Comparison of ENCODE assay signal across 8 cellular contexts in the genomic region with DNA sequence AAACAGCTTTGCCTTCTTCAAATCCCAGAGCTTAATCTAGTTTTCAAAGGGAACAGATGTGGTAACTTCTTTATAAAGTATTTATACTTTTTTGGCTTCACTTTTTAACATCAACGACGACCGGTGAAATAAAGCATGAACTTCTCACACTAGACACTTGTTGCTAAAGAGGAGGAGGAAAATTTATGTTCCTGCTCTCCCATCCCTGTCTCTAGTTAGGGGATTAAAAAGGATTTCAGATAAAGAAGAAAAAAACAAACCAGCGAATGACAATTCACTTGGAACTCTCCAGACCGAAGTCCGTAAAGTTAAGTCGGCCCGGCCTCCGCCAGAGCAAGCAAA. TPM values are rescaled to one million over a fixed set of nuclear protein-coding genes. Genes with fewer than 3 reads are reported as not detected.
DNase-seq lines count a peak whose midpoint lies in the region; ATAC-seq lines count a peak whose summit lies in the region.

No MANE protein-coding gene starts in this region.

- DNase-seq in stimulated activated naive CD8-positive, alpha-beta T cell treated with anti-CD3 and anti-CD28 coated beads, Interleukin-15, Interleukin-2, amounts not matched to agents 100 U/mL and 50 U/mL, for 24 hours: no peak
- peak; percentile 15 for DNase-seq in cerebellum (ENCODE audit: low spot score)
- DNase-seq in NCI-H446 treated with DMSO at 0.1 percent for 48 hours (lab: John Stamatoyannopoulos, UW): no peak
- no peak for DNase-seq in NCI-H1105 (lab: John Stamatoyannopoulos, UW)
- no peak for DNase-seq in activated CD4-positive, alpha-beta T cell treated with anti-CD3 and anti-CD28 coated beads, Interleukin-2, amount 50 U/mL, for 48 hours

- H3K27ac ChIP-seq in mucosa of rectum (ENCODE audit: low read depth in 2 of 2, low read length in 2 of 2): peak overlapping the region; percentile 74 to 81

- ATAC-seq in stimulated activated naive CD8-positive, alpha-beta T cell treated with anti-CD3 and anti-CD28 coated beads, Interleukin-15, Interleukin-2, amounts not matched to agents 100 U/mL and 50 U/mL, for 24 hours: no peak
- no peak for ATAC-seq in GM18511 (IDR thresholded peaks at IDR 0.05; ENCODE audit: unreplicated experiment)

- H3K9ac ChIP-seq in mucosa of rectum (ENCODE audit: low read depth in 1 of 2, low read length in 2 of 2): peak overlapping the region; percentile 54 to 73

- no peaks in the 10 kb centered on the region for H3K27me3 ChIP-seq in mucosa of rectum (ENCODE audit: control insufficient read depth in 2 of 2, insufficient read depth in 2 of 2, low read length in 2 of 2)

- no peaks in the 10 kb centered on the region for H3K36me3 ChIP-seq in mucosa of rectum (ENCODE audit: control insufficient read depth in 2 of 2, insufficient read depth in 2 of 2, low read length in 2 of 2)

- H3K9me3 ChIP-seq in mucosa of rectum (ENCODE audit: control insufficient read depth in 2 of 2, low read length in 2 of 2): no peaks in the 10 kb centered on the region

- peak overlapping the region; percentile 78 for H3K27ac Mint-ChIP-seq in stimulated activated naive CD8-positive, alpha-beta T cell treated with anti-CD3 and anti-CD28 coated beads, Interleukin-15, Interleukin-2, amounts not matched to agents 100 ng/mL and 50 ng/mL, for 24 hours

- peak overlapping the region; percentile 90 for H3K4me3 Mint-ChIP-seq in stimulated activated naive CD8-positive, alpha-beta T cell treated with anti-CD3 and anti-CD28 coated beads, Interleukin-15, Interleukin-2, amounts not matched to agents 100 ng/mL and 50 ng/mL, for 24 hours

- peak overlapping the region; percentile 78 to 89 for H3K4me3 ChIP-seq in mucosa of rectum (ENCODE audit: low read length in 2 of 2)

- peaks cover 0 to 3% of the 10 kb centered on the region in 2 donors for H3K4me1 ChIP-seq in mucosa of rectum (ENCODE audit: control insufficient read depth in 2 of 2, insufficient read depth in 2 of 2, low read length in 2 of 2)

- peaks cover 18% of the 10 kb centered on the region for H3K36me3 Mint-ChIP-seq in stimulated activated naive CD8-positive, alpha-beta T cell treated with anti-CD3 and anti-CD28 coated beads, Interleukin-15, Interleukin-2, amounts not matched to agents 100 ng/mL and 50 ng/mL, for 24 hours (ENCODE audit: low read depth)

- peaks cover 24% of the 10 kb centered on the region for H3K27me3 Mint-ChIP-seq in stimulated activated naive CD8-positive, alpha-beta T cell treated with anti-CD3 and anti-CD28 coated beads, Interleukin-15, Interleukin-2, amounts not matched to agents 100 ng/mL and 50 ng/mL, for 24 hours

- peaks cover 25% of the 10 kb centered on the region for H3K4me1 Mint-ChIP-seq in stimulated activated naive CD8-positive, alpha-beta T cell treated with anti-CD3 and anti-CD28 coated beads, Interleukin-15, Interleukin-2, amounts not matched to agents 100 ng/mL and 50 ng/mL, for 24 hours (ENCODE audit: low read depth)

- H3K9me3 Mint-ChIP-seq in stimulated activated naive CD8-positive, alpha-beta T cell treated with anti-CD3 and anti-CD28 coated beads, Interleukin-15, Interleukin-2, amounts not matched to agents 100 ng/mL and 50 ng/mL, for 24 hours: no peaks in the 10 kb centered on the region

RNA-seq across cellular contexts. Expression of a gene that starts 0.7 kb away (rescaled TPM):
- 6.5 TPM for total RNA-seq in cerebellum
